24 cellular contexts compared by ENCODE assay signal in genomic region chr11:105723269-105723668, GRCh38.
DNase-seq lines count a peak whose midpoint lies in the region; ATAC-seq, FAIRE-seq and TF ChIP-seq lines count a peak whose summit lies in the region.
"Had no signal": no experiment of that assay in that cellular context is flagged by ENCODE, and none has a peak within 500 bp of the region (broad histone marks: within the 10 kb centered on the region; RNA-seq: fewer than 3 reads in every experiment).

No MANE protein-coding gene starts in this region.

- H3K4me2 ChIP-seq in HepG2 (ENCODE audit: low read depth, low read length), result no peak overlapping the region
- H3K4me2 ChIP-seq in K562 (ENCODE audit: insufficient read depth, low read length), result no peak overlapping the region
- H3K4me2 ChIP-seq: BLaER1 had no signal

- no peak overlapping the region for H3K9ac ChIP-seq in HepG2 (ENCODE audit: insufficient read depth, low read depth, low read length)
- no peak overlapping the region for H3K9ac ChIP-seq in K562 (ENCODE audit: insufficient read depth in 1 of 2, low read depth in 2 of 2, low read length in 2 of 2)
- H3K9ac ChIP-seq: BLaER1 had no signal

- TF ChIP-seq EP300 in HepG2 (IDR thresholded peaks at IDR 0.05; ENCODE audit: low read depth in 2 of 2, low read length in 2 of 2), result no peak
- no peak for TF ChIP-seq EP300 in HepG2 (CRISPR knock-in tag; IDR thresholded peaks at IDR 0.05; ENCODE audit: borderline replicate concordance)
- no peak for TF ChIP-seq EP300 in K562 (IDR thresholded peaks at IDR 0.05; ENCODE audit: low read length)

- BruUV-seq in HepG2 (replicated peaks; lab: Mats Ljungman, UMichigan) (no TSS peak), K562 (replicated peaks; lab: Mats Ljungman, UMichigan) (no TSS peak)

- no peaks in the 10 kb centered on the region for H3K79me2 ChIP-seq in HepG2 (ENCODE audit: insufficient read depth, low read length)
- H3K79me2 ChIP-seq in K562 (ENCODE audit: control insufficient read depth, insufficient read depth, low read length), result no peaks in the 10 kb centered on the region

- H3K4me1 ChIP-seq in HepG2 (ENCODE audit: insufficient read depth, low read length), result no peaks in the 10 kb centered on the region
- no peaks in the 10 kb centered on the region for H3K4me1 ChIP-seq in right lobe of liver
- H3K4me1 ChIP-seq in K562 (replicated peaks in 1 of 2; ENCODE audit: control insufficient read depth in 2 of 2, insufficient read depth in 2 of 2, low read length in 2 of 2), result no peaks in the 10 kb centered on the region
- H3K4me1 ChIP-seq: BE2C, BLaER1 had no signal

- WGBS in HepG2 (ENCODE audit: low lambda C conversion rate), result under 1% methylated on average over 3 of the region's 3 CpGs
- 39% methylated on average over 3 of the region's 3 CpGs for WGBS in right lobe of liver (ENCODE audit: insufficient coverage, low coverage, low lambda C conversion rate, missing lambda C conversion rate)
- 2% methylated on average over 3 of the region's 3 CpGs for WGBS in K562 (ENCODE audit: insufficient coverage, low coverage, missing lambda C conversion rate)

- H2AFZ ChIP-seq in HepG2 (ENCODE audit: low read length) (no peak overlapping the region), K562 (ENCODE audit: low read depth, low read length) (no peak overlapping the region)

- TF ChIP-seq CTCF in HepG2 (CRISPR knock-in tag; IDR thresholded peaks at IDR 0.05) (no peak), right lobe of liver (IDR thresholded peaks at IDR 0.05) (no peak), K562 (IDR thresholded peaks at IDR 0.05 in 2 of 3, conservative IDR thresholded peaks at IDR 0.05 in 1 of 3; ENCODE audit: insufficient read depth in 2 of 3, low read depth in 1 of 3, low read length in 3 of 3) (no peak)

- H3K36me3 ChIP-seq in HepG2 (replicated peaks in 1 of 2; ENCODE audit: control insufficient read depth in 1 of 2, insufficient read depth in 2 of 2, low read length in 2 of 2) (no peaks in the 10 kb centered on the region), right lobe of liver (no peaks in the 10 kb centered on the region), K562 (ENCODE audit: control insufficient read depth, insufficient read depth, low read length) (no peaks in the 10 kb centered on the region)
- H3K36me3 ChIP-seq: BE2C, BLaER1 had no signal

- intact Hi-C loops in HepG2 (cut with micrococcal nuclease; ENCODE audit: unreplicated experiment) (no loop called here), right lobe of liver (cut with DNase I) (no loop called here), K562 (cut with micrococcal nuclease) (no loop called here)

- H4K20me1 ChIP-seq in HepG2 (ENCODE audit: insufficient read depth, low read length), result no peaks in the 10 kb centered on the region
- H4K20me1 ChIP-seq in K562 (replicated peaks; ENCODE audit: control insufficient read depth, insufficient read depth, low read length), result no peaks in the 10 kb centered on the region
- H4K20me1 ChIP-seq: BLaER1 had no signal

- FAIRE-seq in HepG2 (lab: Jason Lieb, UNC) (no peak), K562 (lab: Jason Lieb, UNC) (no peak)
- FAIRE-seq: GM12878, GM12892, GM18507 had no signal

- TF ChIP-seq RAD21 in HepG2 (CRISPR knock-in tag; IDR thresholded peaks at IDR 0.05) (no peak), K562 (CRISPR knock-in tag; conservative IDR thresholded peaks at IDR 0.05 in 1 of 2, IDR thresholded peaks at IDR 0.05 in 1 of 2) (no peak)

- CTCF ChIA-PET in HepG2 (lab: Yijun Ruan, JAX; ENCODE audit: low intra/inter-chr PET ratio, low total read pairs) (no interaction called here), K562 (lab: Yijun Ruan, JAX; ENCODE audit: low intra/inter-chr PET ratio) (no interaction called here)

- H3K27me3 ChIP-seq in HepG2 (ENCODE audit: control insufficient read depth in 1 of 2, insufficient read depth in 2 of 2, low read length in 2 of 2) (no peaks in the 10 kb centered on the region), right lobe of liver (no peaks in the 10 kb centered on the region), K562 (ENCODE audit: control insufficient read depth in 2 of 2, insufficient read depth in 2 of 2, low read length in 2 of 2) (no peaks in the 10 kb centered on the region)
- H3K27me3 ChIP-seq: BE2C, BLaER1 had no signal

- H3K27ac ChIP-seq in HepG2 (ENCODE audit: extremely low read length, insufficient read depth, low read length) (no peak overlapping the region), right lobe of liver (no peak overlapping the region), K562 (ENCODE audit: extremely low read depth, low read depth, low read length) (no peak overlapping the region)
- H3K27ac ChIP-seq: 22Rv1, BLaER1 had no signal

- H3K9me3 ChIP-seq in HepG2 (ENCODE audit: low read length) (no peaks in the 10 kb centered on the region), right lobe of liver (no peaks in the 10 kb centered on the region), K562 (replicated peaks; ENCODE audit: control insufficient read depth, insufficient read depth, low read depth, low read length) (no peaks in the 10 kb centered on the region)
- H3K9me3 ChIP-seq: BE2C, BLaER1 had no signal

- ATAC-seq in HepG2 (no peak), right lobe of liver (no peak), K562 (no peak), GM19397 (IDR thresholded peaks at IDR 0.05; ENCODE audit: unreplicated experiment) (no peak)
- ATAC-seq: GM12878 had no signal

- no peaks in the 10 kb centered on the region for H3K9me1 ChIP-seq in K562 (ENCODE audit: control insufficient read depth, insufficient read depth, low read length)

- POLR2A ChIA-PET in HepG2 (lab: Yijun Ruan, JAX), result no interaction called here
- POLR2A ChIA-PET in K562 (lab: Yijun Ruan, JAX), result no interaction called here

- TF ChIP-seq POLR2A in HepG2 (IDR thresholded peaks at IDR 0.05; ENCODE audit: insufficient read depth in 1 of 2, low read depth in 2 of 2, low read length in 2 of 2) (no peak), right lobe of liver (IDR thresholded peaks at IDR 0.05) (no peak), K562 (conservative IDR thresholded peaks at IDR 0.05) (no peak)

- DNase-seq in HepG2 (ENCODE audit: low spot score) (no peak), right lobe of liver (no peak), K562 (ENCODE audit: extremely low read depth in 1 of 4, low spot score in 3 of 4) (no peak), glomerular visceral epithelial cell (ENCODE audit: extremely low spot score) (no peak)
- DNase-seq: ACHN; BE2C; C1 segment of cervical spinal cord; CD4-positive, alpha-beta memory T cell; CD4-positive, CD25-positive, alpha-beta regulatory T cell; CD8-positive, alpha-beta memory T cell; COR-L47; DMS 273 treated with DMSO at 0.1 percent for 48 hours; DMS153; DMS53; DMS79; DND-41; EL; GDM1 had no signal

- in situ Hi-C loops in HepG2 (cut with HindIII; ENCODE audit: extremely low pct_ligation_motif_present, low pct_unique_long_range_greater_than_20kb) (no loop called here), K562 (cut with MboI) (no loop called here)

- H3K4me3 ChIP-seq in HepG2 (replicated peaks in 1 of 3; ENCODE audit: insufficient read depth in 1 of 3, low read depth in 2 of 3, low read length in 3 of 3), result no peak overlapping the region
- no peak overlapping the region for H3K4me3 ChIP-seq in right lobe of liver
- H3K4me3 ChIP-seq in K562, result no peak overlapping the region
- H3K4me3 ChIP-seq: BLaER1, GM12878 had no signal

TF ChIP-seq in HepG2, 621 proteins besides CTCF, POLR2A, EP300 and RAD21:
- TF ChIP-seq ETS1 (CRISPR knock-in tag; IDR thresholded peaks at IDR 0.05) (no peak), MAFF (IDR thresholded peaks at IDR 0.05; ENCODE audit: low read depth, low read length) (peak; percentile 86), MAFK (conservative IDR thresholded peaks at IDR 0.05 in 1 of 2, IDR thresholded peaks at IDR 0.05 in 1 of 2; ENCODE audit: low read length in 2 of 2) (peak; percentile 77 to 94)

TF ChIP-seq in K562, 482 proteins besides CTCF, POLR2A, EP300 and RAD21:
- TF ChIP-seq MAFK (IDR thresholded peaks at IDR 0.05; ENCODE audit: low read length) (peak; percentile 38; the same call in 1 of the 2 replicates), HDGF (IDR thresholded peaks at IDR 0.05) (no peak), MAFF (IDR thresholded peaks at IDR 0.05; ENCODE audit: low read length) (peak; percentile 41), ZNF316 (IDR thresholded peaks at IDR 0.05) (peak; percentile 73), ATF7 (IDR thresholded peaks at IDR 0.05) (no peak), ZNF717 (CRISPR knock-in tag; IDR thresholded peaks at IDR 0.05) (no peak), ZNF740 (CRISPR knock-in tag; IDR thresholded peaks at IDR 0.05) (no peak), ZNF740 (tag; IDR thresholded peaks at IDR 0.05) (no peak), STAT5B (CRISPR knock-in tag; IDR thresholded peaks at IDR 0.05) (no peak), SMARCE1 (IDR thresholded peaks at IDR 0.05) (no peak), C11orf30 (IDR thresholded peaks at IDR 0.05; ENCODE audit: low read depth) (peak; percentile 17; the same call in 1 of the 2 replicates), THAP7 (CRISPR knock-in tag; IDR thresholded peaks at IDR 0.05) (no peak), ZNF431 (CRISPR knock-in tag; IDR thresholded peaks at IDR 0.05) (no peak), RAD51 (IDR thresholded peaks at IDR 0.05; ENCODE audit: borderline replicate concordance, low read depth) (no peak), ZNF263 (CRISPR knock-in tag; IDR thresholded peaks at IDR 0.05; ENCODE audit: borderline replicate concordance) (no peak), MAFG (tag; conservative IDR thresholded peaks at IDR 0.05) (peak; percentile 28; the same call in 1 of the 2 replicates)

Comparison
In these comparisons a context has a peak if more than half of its experiments do, and no peak if none do; other contexts are left out.
1. Of the 241 proteins assayed by ChIP-seq in both HepG2 and K562: peak only in HepG2: none; only in K562: MAFG; in both: MAFF and MAFK; in neither: 238.